ENCODE assay signal across 12 cellular contexts in genomic region chr1:6273380-6273891, GRCh38. TPM values are rescaled to one million over a fixed set of nuclear protein-coding genes. Genes with fewer than 3 reads are reported as not detected.
DNase-seq lines count a peak whose midpoint lies in the region; ATAC-seq and TF ChIP-seq lines count a peak whose summit lies in the region.
"Had no signal": no experiment of that assay in that cellular context is flagged by ENCODE, and none has a peak within 500 bp of the region (broad histone marks: within the 10 kb centered on the region; RNA-seq: fewer than 3 reads in every experiment).

No MANE protein-coding gene starts in this region.

- H3K14ac ChIP-seq in H9 (ENCODE audit: insufficient read depth, low read length): peak overlapping the region; percentile 48; the same call in 1 of the 2 replicates

- H3K9me2 ChIP-seq in hepatocyte (replicated peaks; ENCODE audit: insufficient read depth): no peaks in the 10 kb centered on the region

- ATAC-seq in stimulated activated naive CD8-positive, alpha-beta T cell treated with anti-CD3 and anti-CD28 coated beads, Interleukin-15, amount 100 ng/mL, for 72 hours: no peak
- ATAC-seq in HG02588 (IDR thresholded peaks at IDR 0.05; ENCODE audit: unreplicated experiment): no peak
- ATAC-seq: stimulated activated naive CD8-positive, alpha-beta T cell treated with anti-CD3 and anti-CD28 coated beads, Interleukin-15, Interleukin-2, amounts not matched to agents 100 U/mL and 50 U/mL, for 24 hours had no signal

- H3K56ac ChIP-seq in H9 (ENCODE audit: insufficient read length, low read depth, low read length): no peak overlapping the region

- H3K23me2 ChIP-seq in H9 (ENCODE audit: insufficient read length, low read depth, low read length, poor library complexity, severe bottlenecking): no peaks in the 10 kb centered on the region

- no CpG with 5 or more reads among the region's 19 CpGs for WGBS in H9 (ENCODE audit: extremely low coverage, insufficient read length, low lambda C conversion rate)
- WGBS in hepatocyte (ENCODE audit: low lambda C conversion rate, missing lambda C conversion rate): 88% methylated on average over 19 of the region's 19 CpGs

- H3K4ac ChIP-seq in H9 (ENCODE audit: low read depth, low read length): no peak overlapping the region

- no peak overlapping the region for H2BK15ac ChIP-seq in H9 (ENCODE audit: low read depth, low read length)

- H2BK120ac ChIP-seq in H9 (ENCODE audit: low read depth, low read length, poor library complexity, severe bottlenecking): no peak overlapping the region

- H3K18ac ChIP-seq in H9 (ENCODE audit: insufficient read length, low read depth, low read length): peak overlapping the region; percentile 22

- no peak overlapping the region for H4K91ac ChIP-seq in H9 (ENCODE audit: insufficient read length, low read depth, low read length)

- no peak overlapping the region for H2AFZ ChIP-seq in H9 (ENCODE audit: low read length)
- H2AFZ ChIP-seq in hepatocyte: no peak overlapping the region

- peaks cover 25 to 46% of the 10 kb centered on the region in 2 experiments for H3K4me1 Mint-ChIP-seq in H9
- H3K4me1 Mint-ChIP-seq in stimulated activated naive CD8-positive, alpha-beta T cell treated with anti-CD3 and anti-CD28 coated beads, Interleukin-15, amount 100 ng/mL, for 72 hours: no peaks in the 10 kb centered on the region

- no peak overlapping the region for H3K9ac ChIP-seq in H9 (ENCODE audit: extremely low read depth, insufficient read length, low read length)
- H3K9ac ChIP-seq in adipocyte (ENCODE audit: low read length): no peak overlapping the region
- H3K9ac ChIP-seq: KMS-11 had no signal

- H2BK20ac ChIP-seq in H9 (ENCODE audit: low read depth, low read length, poor library complexity, severe bottlenecking): no peak overlapping the region

- H3K27ac Mint-ChIP-seq in H9: peak overlapping the region; percentile 75 to 88 (median 84); a peak in 4 of 7 replicates
- no peak overlapping the region for H3K27ac Mint-ChIP-seq in stimulated activated naive CD8-positive, alpha-beta T cell treated with anti-CD3 and anti-CD28 coated beads, Interleukin-15, amount 100 ng/mL, for 72 hours

- H4K8ac ChIP-seq in H9 (replicated peaks; ENCODE audit: insufficient read length, low read depth, low read length): no peak overlapping the region

- H3K27me3 Mint-ChIP-seq in H9 (ENCODE audit: low read depth): no peaks in the 10 kb centered on the region; the same call in 1 of the 2 replicates
- H3K27me3 Mint-ChIP-seq in stimulated activated naive CD8-positive, alpha-beta T cell treated with anti-CD3 and anti-CD28 coated beads, Interleukin-15, amount 100 ng/mL, for 72 hours: no peaks in the 10 kb centered on the region

- TF ChIP-seq CTCF in H9 (conservative IDR thresholded peaks at IDR 0.05) (no peak), hepatocyte (IDR thresholded peaks at IDR 0.05; ENCODE audit: poor library complexity) (no peak), GM13977 (IDR thresholded peaks at IDR 0.05; ENCODE audit: extremely low read depth, insufficient read depth, missing control alignments) (no peak)

- H3K36me3 ChIP-seq in adipocyte (ENCODE audit: control insufficient read depth, insufficient read depth, low read length, severe bottlenecking) (no peaks in the 10 kb centered on the region), hepatocyte (replicated peaks; ENCODE audit: insufficient read depth, low read depth) (no peaks in the 10 kb centered on the region)

- no peak overlapping the region for H4K5ac ChIP-seq in H9 (ENCODE audit: insufficient read length, low read depth, low read length)

- H3K9me3 Mint-ChIP-seq in H9: no peaks in the 10 kb centered on the region
- no peaks in the 10 kb centered on the region for H3K9me3 Mint-ChIP-seq in stimulated activated naive CD8-positive, alpha-beta T cell treated with anti-CD3 and anti-CD28 coated beads, Interleukin-15, amount 100 ng/mL, for 72 hours

- H3K4me3 Mint-ChIP-seq in H9: peak overlapping the region in 1 of 2 experiments; percentile 21; a peak in 1 of 5 replicates
- H3K4me3 Mint-ChIP-seq in stimulated activated naive CD8-positive, alpha-beta T cell treated with anti-CD3 and anti-CD28 coated beads, Interleukin-15, amount 100 ng/mL, for 72 hours: no peak overlapping the region

- H3K79me2 ChIP-seq in H9 (ENCODE audit: insufficient read depth, low read length) (no peaks in the 10 kb centered on the region), hepatocyte (no peaks in the 10 kb centered on the region)

- in situ Hi-C loops in GM13977 (cut with MboI; ENCODE audit: low pct_unique_long_range_greater_than_20kb, low sequenced_read_pairs, unreplicated experiment): no loop called here

- no peak overlapping the region for H3K4me3 ChIP-seq in adipocyte (ENCODE audit: low read length)
- H3K4me3 ChIP-seq in hepatocyte: no peak overlapping the region
- H3K4me3 ChIP-seq in skeletal muscle cell (ENCODE audit: low read depth, low read length): no peak overlapping the region
- H3K4me3 ChIP-seq: SJSA1 had no signal

- H2AK5ac ChIP-seq in H9 (ENCODE audit: insufficient read length, low read length): no peak overlapping the region

- H3K27ac ChIP-seq in H9 (ENCODE audit: insufficient read length, low read depth, low read length): no peak overlapping the region
- H3K27ac ChIP-seq in hepatocyte: no peak overlapping the region
- H3K27ac ChIP-seq: epithelial cell of prostate, KMS-11, SJSA1 had no signal

- H3K27me3 ChIP-seq in H9 (ENCODE audit: insufficient read depth, low read length) (no peaks in the 10 kb centered on the region), adipocyte (replicated peaks; ENCODE audit: control insufficient read depth, insufficient read depth, low read length) (no peaks in the 10 kb centered on the region), hepatocyte (no peaks in the 10 kb centered on the region)
- H3K27me3 ChIP-seq: SJSA1 had no signal

- H3K4me1 ChIP-seq in H9 (ENCODE audit: insufficient read depth, low read length): 0 out of 2 replicates have a peak, but pooled peaks cover 4% of the 10 kb centered on the region
- peaks cover 12% of the 10 kb centered on the region for H3K4me1 ChIP-seq in adipocyte (ENCODE audit: control insufficient read depth, insufficient read depth, low read length)
- peaks cover 38% of the 10 kb centered on the region for H3K4me1 ChIP-seq in hepatocyte (ENCODE audit: insufficient read depth)

- DNase-seq in H9 (peak; percentile 76), adipocyte (ENCODE audit: low read depth) (peak; percentile 56), hepatocyte (ENCODE audit: low spot score) (peak; percentile 61), skeletal muscle cell (ENCODE audit: low read depth) (peak; percentile 34), GM13977 (ENCODE audit: low spot score) (no peak), RKO (ENCODE audit: low spot score) (no peak)
- DNase-seq in stimulated activated naive CD8-positive, alpha-beta T cell treated with anti-CD3 and anti-CD28 coated beads, Interleukin-15, amount 100 ng/mL, for 72 hours: no peak
- DNase-seq: stimulated activated naive CD8-positive, alpha-beta T cell treated with anti-CD3 and anti-CD28 coated beads, Interleukin-15, Interleukin-2, amounts not matched to agents 100 U/mL and 50 U/mL, for 24 hours had no signal

- H3K79me1 ChIP-seq in H9 (ENCODE audit: insufficient read depth, low read depth, low read length, poor library complexity, severe bottlenecking): no peaks in the 10 kb centered on the region

- peaks cover 0 to 5% (median 3%) of the 10 kb centered on the region in 3 experiments; a peak in 3 of 7 replicates for H3K36me3 Mint-ChIP-seq in H9 (ENCODE audit: insufficient read depth in 1 of 3, low read depth in 3 of 3)

- H2BK12ac ChIP-seq in H9 (ENCODE audit: insufficient read length, low read depth, low read length): no peak overlapping the region

- no peak overlapping the region for H3K4me2 ChIP-seq in H9 (ENCODE audit: insufficient read depth, insufficient read length, low read length)
- no peak overlapping the region for H3K4me2 ChIP-seq in hepatocyte
- H3K4me2 ChIP-seq: KMS-11 had no signal

- H2BK5ac ChIP-seq in H9 (ENCODE audit: insufficient read length, low read length): no peak overlapping the region

- H4K20me1 ChIP-seq in H9 (ENCODE audit: control insufficient read depth, insufficient read depth, insufficient read length) (no peaks in the 10 kb centered on the region), hepatocyte (ENCODE audit: insufficient read depth, poor library complexity, severe bottlenecking) (no peaks in the 10 kb centered on the region)

- no peak overlapping the region for H3T11ph ChIP-seq in H9 (ENCODE audit: low read length)

- H3K23ac ChIP-seq in H9 (ENCODE audit: insufficient read length, low read depth, low read length): no peak overlapping the region

- H3K9me3 ChIP-seq in H9 (ENCODE audit: control insufficient read depth, low read depth, low read length): no peaks in the 10 kb centered on the region
- no peaks in the 10 kb centered on the region for H3K9me3 ChIP-seq in adipocyte (ENCODE audit: control insufficient read depth, low read length)
- no peaks in the 10 kb centered on the region for H3K9me3 ChIP-seq in hepatocyte (ENCODE audit: low read depth)
- H3K9me3 ChIP-seq: SJSA1 had no signal

RNA-seq across cellular contexts. Expression of gene GPR153, which starts 12.5 kb away (rescaled TPM):
- 8.9 and 9.6 TPM in 2 replicates for total RNA-seq in H9 (2021)
- total RNA-seq in hepatocyte: 6.9 and 9.1 TPM in 2 replicates
- polyA plus RNA-seq in hepatocyte: 7.1 and 13.5 TPM in 2 replicates

RNA-seq across cellular contexts. Expression of gene HES3, which starts 29.5 kb away (rescaled TPM):
- total RNA-seq in H9 (2021) (89.9 and 93.4 TPM in 2 replicates), hepatocyte (not detected in 2 replicates)
- not detected in 2 replicates for polyA plus RNA-seq in hepatocyte
- total RNA-seq: SJSA1 had no signal

RNA-seq across cellular contexts. Expression of gene ICMT, which starts 37.7 kb away (rescaled TPM):
- total RNA-seq in H9 (2021) (107 and 114 TPM in 2 replicates), hepatocyte (60.1 and 62.4 TPM in 2 replicates)
- 32.2 and 40.3 TPM in 2 replicates for polyA plus RNA-seq in hepatocyte

Comparison
In these comparisons a context has a peak if more than half of its experiments do, and no peak if none do; other contexts are left out.
1. DNase-seq: peak in H9 (single experiment), adipocyte (single experiment), hepatocyte (single experiment) and skeletal muscle cell (single experiment); none in GM13977 (single experiment), stimulated activated naive CD8-positive, alpha-beta T cell treated with anti-CD3 and anti-CD28 coated beads, Interleukin-15, amount 100 ng/mL, for 72 hours (0 of 2) and RKO (single experiment).
2. H3K27ac Mint-ChIP-seq: peak in H9 (3 of 3); none in stimulated activated naive CD8-positive, alpha-beta T cell treated with anti-CD3 and anti-CD28 coated beads, Interleukin-15, amount 100 ng/mL, for 72 hours (0 of 2).
3. RNA of gene HES3, which starts 29.5 kb away (total RNA-seq): 89.9 to 93.4 TPM in H9; not detected in hepatocyte; every median in the first group is over 10 times any median in the second.